ENCODE assay signal across 8 cellular contexts in genomic region chr7:77657427-77658331, GRCh38. TPM values are rescaled to one million over a fixed set of nuclear protein-coding genes. Genes with fewer than 3 reads are reported as not detected.
DNase-seq lines count a peak whose midpoint lies in the region; ATAC-seq and TF ChIP-seq lines count a peak whose summit lies in the region.

No MANE protein-coding gene starts in this region.

- H3K79me2 ChIP-seq in MM.1S (ENCODE audit: low read length) = no peaks in the 10 kb centered on the region

- no peak overlapping the region for H3K4me2 ChIP-seq in MM.1S (ENCODE audit: low read depth, low read length)

- DNase-seq in Ammon's horn (ENCODE audit: low spot score) (peak; percentile 41), GM13976 (ENCODE audit: low spot score) (peak; percentile 58), MM.1S (peak; percentile 57), SHP77 treated with DMSO at 0.1 percent for 48 hours (lab: John Stamatoyannopoulos, UW) (peak; percentile 60), osteocyte (ENCODE audit: extremely low spot score, unreplicated experiment) (no peak)
- DNase-seq in activated naive CD8-positive, alpha-beta T cell treated with anti-CD3 and anti-CD28 coated beads, Interleukin-2, amount 50 U/mL, for 24 hours = no peak

- H3F3A ChIP-seq in MM.1S (ENCODE audit: insufficient read depth, low read length) = no peaks in the 10 kb centered on the region

- TF ChIP-seq CTCF in GM13976 (IDR thresholded peaks at IDR 0.05; ENCODE audit: borderline replicate concordance, control extremely low read depth, extremely low read depth, insufficient read depth, missing control alignments) (peak; percentile 27), MM.1S (IDR thresholded peaks at IDR 0.05; ENCODE audit: low read length) (peak; percentile 65), osteocyte (IDR thresholded peaks at IDR 0.05) (peak; percentile 69)

- no peaks in the 10 kb centered on the region for H3K27me3 ChIP-seq in MM.1S (replicated peaks; ENCODE audit: insufficient read depth, low read length)

- no peak overlapping the region for H3K4me3 ChIP-seq in MM.1S (ENCODE audit: low read length)

- H3K9ac ChIP-seq in MM.1S (ENCODE audit: low read length) = no peak overlapping the region

- no peaks in the 10 kb centered on the region for H3K9me2 ChIP-seq in MM.1S (replicated peaks; ENCODE audit: insufficient read depth, low read length)

- H4K20me1 ChIP-seq in MM.1S (ENCODE audit: insufficient read depth, low read length) = no peaks in the 10 kb centered on the region

- H2AFZ ChIP-seq in MM.1S (ENCODE audit: low read length) = no peak overlapping the region

- H3K36me3 ChIP-seq in MM.1S (replicated peaks; ENCODE audit: insufficient read depth, low read length) = no peaks in the 10 kb centered on the region

- peaks cover 22% of the 10 kb centered on the region for H3K36me3 Mint-ChIP-seq in osteocyte (ENCODE audit: unreplicated experiment)
- H3K36me3 Mint-ChIP-seq in activated naive CD8-positive, alpha-beta T cell treated with anti-CD3 and anti-CD28 coated beads, Interleukin-2, amount 50 U/mL, for 24 hours (ENCODE audit: low read depth) = no peaks in the 10 kb centered on the region

- in situ Hi-C loops in GM13976 (cut with MboI; ENCODE audit: low sequenced_read_pairs, unreplicated experiment) = loop anchor here (5.0 to 25.0 kb wide), 3 partner anchors 100 to 380 kb away; no protein-coding TSS in a partner anchor

- no peak overlapping the region for H3K27ac Mint-ChIP-seq in osteocyte (ENCODE audit: unreplicated experiment)
- no peak overlapping the region for H3K27ac Mint-ChIP-seq in activated naive CD8-positive, alpha-beta T cell treated with anti-CD3 and anti-CD28 coated beads, Interleukin-2, amount 50 U/mL, for 24 hours

- ATAC-seq in esophagus mucosa = peak; percentile 60
- no peak for ATAC-seq in HG02588 (IDR thresholded peaks at IDR 0.05; ENCODE audit: unreplicated experiment)
- ATAC-seq in activated naive CD8-positive, alpha-beta T cell treated with anti-CD3 and anti-CD28 coated beads, Interleukin-2, amount 50 U/mL, for 24 hours = no peak

- no peak overlapping the region for H3K27ac ChIP-seq in MM.1S (ENCODE audit: low read length)

- no peaks in the 10 kb centered on the region for H3K9me3 Mint-ChIP-seq in osteocyte (ENCODE audit: unreplicated experiment)
- no peaks in the 10 kb centered on the region for H3K9me3 Mint-ChIP-seq in activated naive CD8-positive, alpha-beta T cell treated with anti-CD3 and anti-CD28 coated beads, Interleukin-2, amount 50 U/mL, for 24 hours

- H3K9me3 ChIP-seq in MM.1S (replicated peaks; ENCODE audit: insufficient read depth, low read length) = no peaks in the 10 kb centered on the region

- H3K4me1 ChIP-seq in MM.1S (ENCODE audit: low read length) = no peaks in the 10 kb centered on the region

- no peaks in the 10 kb centered on the region for H3K4me1 Mint-ChIP-seq in osteocyte (ENCODE audit: unreplicated experiment)
- H3K4me1 Mint-ChIP-seq in activated naive CD8-positive, alpha-beta T cell treated with anti-CD3 and anti-CD28 coated beads, Interleukin-2, amount 50 U/mL, for 24 hours = no peaks in the 10 kb centered on the region

- H3K27me3 Mint-ChIP-seq in osteocyte (ENCODE audit: unreplicated experiment) = no peaks in the 10 kb centered on the region
- H3K27me3 Mint-ChIP-seq in activated naive CD8-positive, alpha-beta T cell treated with anti-CD3 and anti-CD28 coated beads, Interleukin-2, amount 50 U/mL, for 24 hours = no peaks in the 10 kb centered on the region

- H3K4me3 Mint-ChIP-seq in osteocyte (ENCODE audit: unreplicated experiment) = no peak overlapping the region
- no peak overlapping the region for H3K4me3 Mint-ChIP-seq in activated naive CD8-positive, alpha-beta T cell treated with anti-CD3 and anti-CD28 coated beads, Interleukin-2, amount 50 U/mL, for 24 hours

RNA-seq across cellular contexts. Expression of gene RSBN1L, which starts 38.6 kb away (rescaled TPM):
- total RNA-seq in esophagus mucosa (9.9 TPM), osteocyte (13.0 and 14.2 TPM in 2 replicates)

Comparison
In these comparisons a context has a peak if more than half of its experiments do, and no peak if none do; other contexts are left out.
1. DNase-seq: peak in Ammon's horn (single experiment), GM13976 (single experiment), MM.1S (single experiment) and SHP77 treated with DMSO at 0.1 percent for 48 hours (single experiment); none in osteocyte (single experiment) and activated naive CD8-positive, alpha-beta T cell treated with anti-CD3 and anti-CD28 coated beads, Interleukin-2, amount 50 U/mL, for 24 hours (single experiment).
2. Peak in every context shown above with its lines, with median percentiles within 50 percentile points of each other: CTCF ChIP-seq.